ENCODE assay signal across 23 cellular contexts in genomic region chr19:31266731-31267130, GRCh38.
"Had no signal": no experiment of that assay in that cellular context is flagged by ENCODE, and none has a peak within 500 bp of the region (broad histone marks: within the 10 kb centered on the region; RNA-seq: fewer than 3 reads in every experiment).

No MANE protein-coding gene starts in this region.

- ATAC-seq: foreskin keratinocyte, gastroesophageal sphincter, heart right ventricle, left colon, left lobe of liver, lower lobe of right lung had no signal

- H3K9me3 ChIP-seq: esophagus muscularis mucosa, gastroesophageal sphincter, heart right ventricle, left ventricle myocardium inferior, lower lobe of right lung had no signal

- H3K4me3 ChIP-seq: coronary artery, dorsolateral prefrontal cortex, esophagus muscularis mucosa, gastroesophageal sphincter, heart right ventricle, left ventricle myocardium inferior, lower lobe of right lung had no signal

- DNase-seq: dermis blood vessel endothelial cell; effector CD4-positive, alpha-beta T cell; effector memory CD4-positive, alpha-beta T cell; foreskin keratinocyte; head of caudate nucleus; heart right ventricle; hippocampal formation; kidney glomerular epithelial cell; left colon; left ventricle myocardium inferior; lower lobe of right lung; mesenchymal stem cell; midbrain had no signal

- FAIRE-seq: colon, endothelial cell of umbilical vein, frontal cortex, islet of Langerhans, keratinocyte had no signal

- H3K27ac ChIP-seq: coronary artery, dorsolateral prefrontal cortex, esophagus muscularis mucosa, foreskin keratinocyte, gastroesophageal sphincter, heart right ventricle, left ventricle myocardium inferior, lower lobe of right lung had no signal

- H3K4me1 ChIP-seq: lower lobe of right lung had no signal

- H3K36me3 ChIP-seq: esophagus muscularis mucosa, gastroesophageal sphincter, heart right ventricle, left ventricle myocardium inferior, lower lobe of right lung had no signal

- H3K27me3 ChIP-seq: esophagus muscularis mucosa, foreskin keratinocyte, gastroesophageal sphincter had no signal
